ENCODE assay signal across 8 cellular contexts in genomic region chr12:75738486-75738885, GRCh38.
DNase-seq lines count a peak whose midpoint lies in the region; ATAC-seq and TF ChIP-seq lines count a peak whose summit lies in the region.

No MANE protein-coding gene starts in this region.

- peaks cover 3% of the 10 kb centered on the region for H3K9me3 Mint-ChIP-seq in natural killer cell treated with Interleukin-12 subunit alpha and Interleukin-12 subunit beta and Interleukin-15 and Interleukin-18, amount 100 ng/mL, for 72 hours

- no peak for TF ChIP-seq POLR2A in GM18505 (IDR thresholded peaks at IDR 0.05; ENCODE audit: borderline replicate concordance, extremely low read depth, insufficient read depth, insufficient read length)

- H3K4me3 Mint-ChIP-seq in natural killer cell treated with Interleukin-12 subunit alpha and Interleukin-12 subunit beta and Interleukin-15 and Interleukin-18, amount 100 ng/mL, for 72 hours: no peak overlapping the region

- no peak overlapping the region for H3K4me2 ChIP-seq in osteoblast (ENCODE audit: insufficient read depth, low read length)

- peaks cover 4 to 5% of the 10 kb centered on the region in 2 donors for H3K4me1 Mint-ChIP-seq in natural killer cell treated with Interleukin-12 subunit alpha and Interleukin-12 subunit beta and Interleukin-15 and Interleukin-18, amount 100 ng/mL, for 72 hours (ENCODE audit: low read depth in 2 of 2)

- no peak overlapping the region for H2AFZ ChIP-seq in osteoblast (ENCODE audit: low read length)

- no peak overlapping the region for H3K27ac Mint-ChIP-seq in natural killer cell treated with Interleukin-12 subunit alpha and Interleukin-12 subunit beta and Interleukin-15 and Interleukin-18, amount 100 ng/mL, for 72 hours

- H3K36me3 Mint-ChIP-seq in natural killer cell treated with Interleukin-12 subunit alpha and Interleukin-12 subunit beta and Interleukin-15 and Interleukin-18, amount 100 ng/mL, for 72 hours: no peaks in the 10 kb centered on the region

- H3K36me3 ChIP-seq in osteoblast (ENCODE audit: insufficient read depth, low read length): no peaks in the 10 kb centered on the region

- ATAC-seq in GM18505 (IDR thresholded peaks at IDR 0.05; ENCODE audit: unreplicated experiment) (peak; percentile 91), GM21723 (IDR thresholded peaks at IDR 0.05; ENCODE audit: unreplicated experiment) (peak; percentile 95)
- peak; percentile 85 to 93 for ATAC-seq in natural killer cell treated with Interleukin-12 subunit alpha and Interleukin-12 subunit beta and Interleukin-15 and Interleukin-18, amount 100 ng/mL, for 72 hours

- TF ChIP-seq CTCF in osteoblast (IDR thresholded peaks at IDR 0.05; ENCODE audit: extremely low read depth, low read depth, low read length): no peak

- H3K9me3 ChIP-seq in osteoblast (ENCODE audit: low read depth, low read length): no peaks in the 10 kb centered on the region

- no peak overlapping the region for H3K4me3 ChIP-seq in osteoblast (ENCODE audit: insufficient read depth, low read length)

- DNase-seq in M059J (ENCODE audit: low read depth) (peak; percentile 52), NCI-H2081 (lab: John Stamatoyannopoulos, UW) (no peak), HK-2 (ENCODE audit: unreplicated experiment) (no peak), osteoblast (ENCODE audit: insufficient read length, low spot score, missing footprints) (no peak), iPS-NIHi11 (ENCODE audit: low spot score) (no peak)
- DNase-seq in natural killer cell treated with Interleukin-12 subunit alpha and Interleukin-12 subunit beta and Interleukin-15 and Interleukin-18, amount 100 ng/mL, for 72 hours (ENCODE audit: low spot score): no peak

- H3K27ac ChIP-seq in osteoblast (ENCODE audit: low read depth, low read length): no peak overlapping the region

- H3K27me3 Mint-ChIP-seq in natural killer cell treated with Interleukin-12 subunit alpha and Interleukin-12 subunit beta and Interleukin-15 and Interleukin-18, amount 100 ng/mL, for 72 hours: peaks cover 10 to 23% of the 10 kb centered on the region in 2 donors

- no peaks in the 10 kb centered on the region for H3K4me1 ChIP-seq in osteoblast (ENCODE audit: insufficient read depth, low read length)

- H3K79me2 ChIP-seq in osteoblast (ENCODE audit: insufficient read depth, low read length): no peaks in the 10 kb centered on the region

- no peaks in the 10 kb centered on the region for H3K27me3 ChIP-seq in osteoblast (ENCODE audit: insufficient read depth, low read length)

- H4K20me1 ChIP-seq in osteoblast (ENCODE audit: insufficient read depth, low read length): no peaks in the 10 kb centered on the region
